ENCODE assay signal across 6 cellular contexts in genomic region chr6:34483781-34484180, GRCh38. TPM values are rescaled to one million over a fixed set of nuclear protein-coding genes. Genes with fewer than 3 reads are reported as not detected.
"Had no signal": no experiment of that assay in that cellular context is flagged by ENCODE, and none has a peak within 500 bp of the region (broad histone marks: within the 10 kb centered on the region; RNA-seq: fewer than 3 reads in every experiment).

No MANE protein-coding gene starts in this region.

RNA-seq across cellular contexts. Expression of gene PACSIN1, which starts 17.9 kb away (rescaled TPM):
- total RNA-seq: dermis blood vessel endothelial cell, endothelial cell of umbilical vein, esophagus squamous epithelium, mammary epithelial cell, mesenteric fat pad, pulmonary artery endothelial cell had no signal
